Comparison of ENCODE assay signal across 9 cellular contexts in genomic region chr3:120688121-120688520, GRCh38. TPM values are rescaled to one million over a fixed set of nuclear protein-coding genes. Genes with fewer than 3 reads are reported as not detected.
A peak's percentile ranks its signal among the peaks of the same experiment; 100 is the strongest.
DNase-seq lines count a peak whose midpoint lies in the region; ATAC-seq, FAIRE-seq and TF ChIP-seq lines count a peak whose summit lies in the region.
"Had no signal": no experiment of that assay in that cellular context is flagged by ENCODE, and none has a peak within 500 bp of the region (broad histone marks: within the 10 kb centered on the region; RNA-seq: fewer than 3 reads in every experiment).

No MANE protein-coding gene starts in this region.

- CTCF ChIA-PET in SK-N-SH (lab: Yijun Ruan, JAX): interaction anchor here (1.8 kb wide), 1 partner anchor 120 kb away, joined by 4 read pairs; no protein-coding TSS in a partner anchor

- H3K27ac ChIP-seq in heart right ventricle: peak overlapping the region in 1 of 10 donors; percentile 26
- H3K27ac ChIP-seq in SK-N-SH (ENCODE audit: low read depth in 2 of 2, low read length in 1 of 2): 0 out of 4 replicates have a peak overlapping the region, but pooled peaks of 1 of the 2 experiments have one; percentile 3

- 0 out of 2 replicates have a peak overlapping the region, but pooled peaks have one; percentile 53 for H2AFZ ChIP-seq in SK-N-SH (ENCODE audit: low read depth)

- H3K9ac ChIP-seq in SK-N-SH: no peak overlapping the region

- peaks cover 0 to 9% (median 0%) of the 10 kb centered on the region in 9 donors for H3K4me1 ChIP-seq in heart right ventricle
- H3K4me1 ChIP-seq in SK-N-SH (ENCODE audit: control insufficient read depth in 1 of 2, insufficient read depth in 2 of 2, low read depth in 1 of 2, low read length in 1 of 2): peaks cover under 1 to 10% of the 10 kb centered on the region in 2 experiments; a peak in 3 of 4 replicates

- no peak for DNase-seq in heart right ventricle
- DNase-seq in left cardiac atrium: no peak
- DNase-seq in SK-N-SH: no peak
- peak; percentile 35 for DNase-seq in superior temporal gyrus (ENCODE audit: extremely low spot score)
- DNase-seq in NCI-H345 treated with DMSO at 0.1 percent for 48 hours (lab: John Stamatoyannopoulos, UW; ENCODE audit: unreplicated experiment): no peak
- DNase-seq in RCC 7860 (ENCODE audit: low spot score): no peak
- no peak for DNase-seq in activated T-cell treated with anti-CD3 and anti-CD28 coated beads, Interleukin-2, amount 50 U/mL, for 1 hour
- DNase-seq: hypothalamus had no signal

- intact Hi-C loops in heart right ventricle (cut with DNase I): no loop called here
- intact Hi-C loops in left cardiac atrium (cut with DNase I): no loop called here

- no peak for FAIRE-seq in RCC 7860 (lab: Jason Lieb, UNC)

- H3K4me3 ChIP-seq in heart right ventricle: no peak overlapping the region
- H3K4me3 ChIP-seq in SK-N-SH (ENCODE audit: low read depth in 2 of 2, low read length in 1 of 2): no peak overlapping the region

- no peaks in the 10 kb centered on the region for H3K9me3 ChIP-seq in heart right ventricle
- H3K9me3 ChIP-seq in SK-N-SH: no peaks in the 10 kb centered on the region

- H3F3A ChIP-seq in SK-N-SH (replicated peaks; ENCODE audit: insufficient read depth): peaks cover 6% of the 10 kb centered on the region

- H3K4me2 ChIP-seq in SK-N-SH: no peak overlapping the region

- peak in 5 of 8 donors; percentile 38 to 51 (median 44) for ATAC-seq in heart right ventricle
- no peak for ATAC-seq in left cardiac atrium
- ATAC-seq in HG02973 (IDR thresholded peaks at IDR 0.05; ENCODE audit: unreplicated experiment): peak; percentile 98

- H3K27me3 ChIP-seq in heart right ventricle (no peaks in the 10 kb centered on the region), SK-N-SH (ENCODE audit: insufficient read depth) (no peaks in the 10 kb centered on the region)

- no peaks in the 10 kb centered on the region for H4K20me1 ChIP-seq in SK-N-SH (ENCODE audit: insufficient read depth)

- no peaks in the 10 kb centered on the region for H3K9me2 ChIP-seq in SK-N-SH

- TF ChIP-seq RAD21 in SK-N-SH (IDR thresholded peaks at IDR 0.05; ENCODE audit: low read length): no peak

- H3K36me3 ChIP-seq in heart right ventricle (peaks cover 0 to 40% (median 3%) of the 10 kb centered on the region in 9 donors), SK-N-SH (replicated peaks in 1 of 2; ENCODE audit: control insufficient read depth in 1 of 2, insufficient read depth in 2 of 2, low read length in 1 of 2) (peaks cover 0 to 2% of the 10 kb centered on the region in 2 experiments)

- POLR2A ChIA-PET in SK-N-SH (lab: Yijun Ruan, JAX): no interaction called here

- TF ChIP-seq EP300 in SK-N-SH (IDR thresholded peaks at IDR 0.05; ENCODE audit: borderline replicate concordance in 1 of 2, low read depth in 1 of 2, low read length in 1 of 2): no peak

- no peaks in the 10 kb centered on the region for H3K79me2 ChIP-seq in SK-N-SH (ENCODE audit: insufficient read depth)

- TF ChIP-seq CTCF in heart right ventricle (IDR thresholded peaks at IDR 0.05) (no peak), SK-N-SH (IDR thresholded peaks at IDR 0.05) (no peak)

TF ChIP-seq in SK-N-SH, 30 proteins besides CTCF, POLR2A, EP300 and RAD21 (continues in another document):
- TF ChIP-seq NFIC (IDR thresholded peaks at IDR 0.05; ENCODE audit: borderline replicate concordance): no peak
- TF ChIP-seq REST (IDR thresholded peaks at IDR 0.05; ENCODE audit: low read depth, low read length): no peak
- no peak for TF ChIP-seq GATA2 (CRISPR knock-in tag; IDR thresholded peaks at IDR 0.05)
- no peak for TF ChIP-seq MEF2A (IDR thresholded peaks at IDR 0.05; ENCODE audit: borderline replicate concordance, low read depth)
- TF ChIP-seq EZH2phosphoT487 (IDR thresholded peaks at IDR 0.05; ENCODE audit: borderline replicate concordance, low read depth): no peak
- no peak for TF ChIP-seq RXRA (IDR thresholded peaks at IDR 0.05; ENCODE audit: borderline replicate concordance, low read depth)
- TF ChIP-seq TAF1 (IDR thresholded peaks at IDR 0.05; ENCODE audit: borderline replicate concordance, low read depth, low read length): no peak
- no peak for TF ChIP-seq YY1 (IDR thresholded peaks at IDR 0.05; ENCODE audit: low read depth)
- no peak for TF ChIP-seq USF2 (IDR thresholded peaks at IDR 0.05; ENCODE audit: borderline replicate concordance, low read depth, low read length)
- TF ChIP-seq ZBTB33 (IDR thresholded peaks at IDR 0.05; ENCODE audit: borderline replicate concordance, low read depth): no peak
- TF ChIP-seq SMC3 (IDR thresholded peaks at IDR 0.05; ENCODE audit: low read depth, low read length): no peak
- no peak for TF ChIP-seq USF1 (IDR thresholded peaks at IDR 0.05; ENCODE audit: borderline replicate concordance, low read depth)
- TF ChIP-seq MXI1 (IDR thresholded peaks at IDR 0.05; ENCODE audit: low read depth, low read length): no peak
- no peak for TF ChIP-seq JUND (IDR thresholded peaks at IDR 0.05)
- no peak for TF ChIP-seq ELF1 (IDR thresholded peaks at IDR 0.05)

RNA-seq across cellular contexts. Expression of gene HGD, which starts 6.1 kb away (rescaled TPM):
- total RNA-seq in heart right ventricle (1 to 10 TPM in 1 of 10 donors, not detected in 9; 1.2 TPM), left cardiac atrium (1 to 10 TPM in 1 of 2 donors, not detected in 1; 1.5 TPM)
- polyA plus RNA-seq in heart right ventricle (under 1 TPM in 1 of 2 donors, not detected in 1; 0.12 TPM), SK-N-SH (2012; rRNA removed) (not detected in 2 replicates)
- polyA plus RNA-seq in SK-N-SH (2012; cell fraction: cytosol; rRNA removed): not detected in 2 replicates
- polyA plus RNA-seq in SK-N-SH (2012; cell fraction: nucleus; rRNA removed): 0.25 and 0.43 TPM in 2 replicates

RNA-seq across cellular contexts. Expression of gene RABL3, which starts 54.2 kb away (rescaled TPM):
- 10 to 100 TPM; 13.8 to 33.9 (median 23.3) TPM for total RNA-seq in heart right ventricle
- 1 to 10 TPM; 2.8 to 8.7 TPM for polyA plus RNA-seq in heart right ventricle
- 10 to 100 TPM; 15.2 to 19.4 TPM for total RNA-seq in left cardiac atrium
- 2.2 and 3.5 TPM in 2 replicates for polyA plus RNA-seq in SK-N-SH (2012; rRNA removed)
- 4.8 and 5.8 TPM in 2 replicates for polyA plus RNA-seq in SK-N-SH (2012; cell fraction: cytosol; rRNA removed)
- polyA plus RNA-seq in SK-N-SH (2012; cell fraction: nucleus; rRNA removed): 1.4 and 3.5 TPM in 2 replicates

RNA-seq across cellular contexts. Expression of gene GTF2E1, which starts 54.4 kb away (rescaled TPM):
- total RNA-seq in heart right ventricle (10 to 100 TPM in 8 of 10 donors, 1 to 10 TPM in 2; 7.9 to 16.2 (median 11.7) TPM), left cardiac atrium (10 to 100 TPM; 13.6 to 13.7 TPM)
- polyA plus RNA-seq in heart right ventricle (1 to 10 TPM; 3.7 to 4.2 TPM), SK-N-SH (2012; rRNA removed) (5.7 and 7.7 TPM in 2 replicates)
- polyA plus RNA-seq in SK-N-SH (2012; cell fraction: cytosol; rRNA removed): 8.9 and 9.1 TPM in 2 replicates
- polyA plus RNA-seq in SK-N-SH (2012; cell fraction: nucleus; rRNA removed): 4.1 and 7.1 TPM in 2 replicates

Comparison
In these comparisons a context has a peak if more than half of its experiments do, and no peak if none do; other contexts are left out.
1. ATAC-seq: peak in heart right ventricle (5 of 8) and HG02973 (single experiment); none in left cardiac atrium (0 of 2).